In the genomic region with DNA sequence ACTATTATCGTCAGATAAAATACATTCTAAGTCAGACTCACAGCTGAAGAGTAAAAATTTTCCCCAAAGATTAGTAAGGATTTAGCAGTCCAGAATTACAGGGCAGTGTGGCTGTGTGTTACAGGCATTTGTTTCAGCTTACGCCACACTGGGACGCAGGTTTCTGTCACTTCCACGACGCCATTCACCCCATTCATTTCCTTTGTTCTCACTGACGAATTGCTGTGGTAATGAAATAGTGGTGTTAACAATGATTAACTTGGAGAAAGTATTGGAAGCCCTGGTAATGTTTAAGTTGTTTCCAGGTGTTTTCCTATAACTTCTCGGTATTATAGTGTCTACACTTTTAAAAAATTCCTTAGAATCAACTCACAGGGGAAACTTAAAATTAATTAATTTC, we compare ENCODE assay signal across 23 cellular contexts.
A peak's percentile ranks its signal among the peaks of the same experiment; 100 is the strongest.
DNase-seq lines count a peak whose midpoint lies in the region; TF ChIP-seq lines count a peak whose summit lies in the region.
"Had no signal": no experiment of that assay in that cellular context is flagged by ENCODE, and none has a peak within 500 bp of the region (broad histone marks: within the 10 kb centered on the region; RNA-seq: fewer than 3 reads in every experiment).

No MANE protein-coding gene starts in this region.

- H3K27ac Mint-ChIP-seq in nephron = peak overlapping the region; percentile 68 to 91 (median 88)
- H3K27ac Mint-ChIP-seq in progenitor cell of endocrine pancreas = peak overlapping the region; percentile 93
- H3K27ac Mint-ChIP-seq in Caco-2 (ENCODE audit: unreplicated experiment) = no peak overlapping the region
- H3K27ac Mint-ChIP-seq: CD14-positive monocyte; CD4-positive, alpha-beta T cell; CD8-positive, alpha-beta memory T cell; H9 had no signal

- H4K20me1 ChIP-seq in smooth muscle cell (ENCODE audit: low read depth) = no peaks in the 10 kb centered on the region
- H4K20me1 ChIP-seq: BLaER1 treated with 17β-estradiol and CSF1 and Interleukin-3, amounts not matched to agents 10 nM and 100 nM had no signal

- BruUV-seq in Caco-2 (replicated peaks; lab: Mats Ljungman, UMichigan) = no TSS peak

- CTCF ChIA-PET in Caco-2 (lab: Charles Lee) = interaction anchor here (0.7 kb wide), 1 partner anchor 215 kb away, joined by 3 read pairs; no protein-coding TSS in a partner anchor

- H3K4me3 Mint-ChIP-seq in nephron (no peak overlapping the region), progenitor cell of endocrine pancreas (ENCODE audit: low read depth) (peak overlapping the region; percentile 1), Caco-2 (ENCODE audit: unreplicated experiment) (no peak overlapping the region)
- H3K4me3 Mint-ChIP-seq: CD14-positive monocyte; CD4-positive, alpha-beta T cell; CD8-positive, alpha-beta memory T cell; H9 had no signal

- no peak overlapping the region for H3K9ac ChIP-seq in smooth muscle cell (ENCODE audit: low read depth)
- H3K9ac ChIP-seq: BLaER1 treated with 17β-estradiol and CSF1 and Interleukin-3, amounts not matched to agents 10 nM and 100 nM; GM23248 had no signal

- no peak overlapping the region for H3K4me2 ChIP-seq in smooth muscle cell
- H3K4me2 ChIP-seq: A549; BLaER1 treated with 17β-estradiol and CSF1 and Interleukin-3, amounts not matched to agents 10 nM and 100 nM had no signal

- H3K27ac ChIP-seq in WERI-Rb-1 (no peak overlapping the region), smooth muscle cell (ENCODE audit: low read depth) (no peak overlapping the region)
- H3K27ac ChIP-seq: A549; BLaER1 treated with 17β-estradiol and CSF1 and Interleukin-3, amounts not matched to agents 10 nM and 100 nM; GM23248 had no signal

- H3K4me1 ChIP-seq in Caco-2 (no peaks in the 10 kb centered on the region), smooth muscle cell (ENCODE audit: low read depth) (no peaks in the 10 kb centered on the region)
- H3K4me1 ChIP-seq: A549; BE2C; BLaER1 treated with 17β-estradiol and CSF1 and Interleukin-3, amounts not matched to agents 10 nM and 100 nM had no signal

- TF ChIP-seq CTCF in WERI-Rb-1 (IDR thresholded peaks at IDR 0.05; ENCODE audit: low read depth, low read length) = no peak
- TF ChIP-seq CTCF in kidney epithelial cell (IDR thresholded peaks at IDR 0.05; ENCODE audit: insufficient read depth, low read length, poor library complexity, severe bottlenecking) = no peak
- TF ChIP-seq CTCF in nephron (IDR thresholded peaks at IDR 0.05; ENCODE audit: unreplicated experiment in 3 of 3) = no peak
- no peak for TF ChIP-seq CTCF in progenitor cell of endocrine pancreas (IDR thresholded peaks at IDR 0.05; ENCODE audit: unreplicated experiment)
- no peak for TF ChIP-seq CTCF in Caco-2 (IDR thresholded peaks at IDR 0.05; ENCODE audit: insufficient read depth in 1 of 2, low read depth in 1 of 2, low read length in 1 of 2, severe bottlenecking in 1 of 2, unreplicated experiment in 1 of 2)
- no peak for TF ChIP-seq CTCF in smooth muscle cell (IDR thresholded peaks at IDR 0.05; ENCODE audit: borderline replicate concordance, insufficient read depth, poor library complexity, severe bottlenecking)

- no peaks in the 10 kb centered on the region for H3F3A ChIP-seq in smooth muscle cell (ENCODE audit: low read depth)

- no peaks in the 10 kb centered on the region for H3K79me2 ChIP-seq in smooth muscle cell (ENCODE audit: low read depth)

- H3K4me3 ChIP-seq in WERI-Rb-1 (ENCODE audit: low read depth, low read length) = no peak overlapping the region
- no peak overlapping the region for H3K4me3 ChIP-seq in kidney epithelial cell (ENCODE audit: low read depth, low read length)
- H3K4me3 ChIP-seq in Caco-2 (ENCODE audit: low read depth, low read length) = no peak overlapping the region
- no peak overlapping the region for H3K4me3 ChIP-seq in smooth muscle cell
- H3K4me3 ChIP-seq: A549; BLaER1 treated with 17β-estradiol and CSF1 and Interleukin-3, amounts not matched to agents 10 nM and 100 nM; GM23248 had no signal

- POLR2A ChIA-PET in Caco-2 (lab: Charles Lee) = no interaction called here

- H3K27me3 Mint-ChIP-seq in nephron (ENCODE audit: low read depth) (peaks cover 11% of the 10 kb centered on the region), progenitor cell of endocrine pancreas (no peaks in the 10 kb centered on the region), Caco-2 (ENCODE audit: insufficient read depth, unreplicated experiment) (peaks cover 13% of the 10 kb centered on the region)
- H3K27me3 Mint-ChIP-seq: CD8-positive, alpha-beta memory T cell had no signal

- H3K4me1 Mint-ChIP-seq in nephron (peaks cover 11% of the 10 kb centered on the region), progenitor cell of endocrine pancreas (ENCODE audit: low read depth) (peaks cover 17% of the 10 kb centered on the region), Caco-2 (ENCODE audit: low read depth, unreplicated experiment) (no peaks in the 10 kb centered on the region)
- H3K4me1 Mint-ChIP-seq: CD14-positive monocyte; CD8-positive, alpha-beta memory T cell had no signal

- no peaks in the 10 kb centered on the region for H3K9me3 ChIP-seq in WERI-Rb-1 (ENCODE audit: severe bottlenecking)
- no peaks in the 10 kb centered on the region for H3K9me3 ChIP-seq in Caco-2
- H3K9me3 ChIP-seq in smooth muscle cell (replicated peaks; ENCODE audit: low read depth) = no peaks in the 10 kb centered on the region
- H3K9me3 ChIP-seq: A549; BE2C; BLaER1 treated with 17β-estradiol and CSF1 and Interleukin-3, amounts not matched to agents 10 nM and 100 nM had no signal

- DNase-seq in WERI-Rb-1 (peak; percentile 10), kidney epithelial cell (ENCODE audit: low read depth) (peak; percentile 25), progenitor cell of endocrine pancreas (ENCODE audit: low spot score, unreplicated experiment) (no peak), Caco-2 (no peak), NCI-H345 treated with DMSO at 0.1 percent for 48 hours (lab: John Stamatoyannopoulos, UW; ENCODE audit: unreplicated experiment) (no peak), NCI-H128 (lab: John Stamatoyannopoulos, UW; ENCODE audit: unreplicated experiment) (no peak), smooth muscle cell (lab: John Stamatoyannopoulos, UW; ENCODE audit: unreplicated experiment) (no peak)
- DNase-seq: 8988T; ACHN; AML-193; BE2C; Calu3; CD4-positive, alpha-beta T cell; CD8-positive, alpha-beta memory T cell; DMS53; DMS79 treated with DMSO at 0.1 percent for 48 hours; GF-D8; GM23248; H9 had no signal

- H3K27me3 ChIP-seq in WERI-Rb-1 (ENCODE audit: insufficient read depth, low read depth, severe bottlenecking) (no peaks in the 10 kb centered on the region), kidney epithelial cell (ENCODE audit: control insufficient read depth, insufficient read depth, low read length) (no peaks in the 10 kb centered on the region), Caco-2 (replicated peaks; ENCODE audit: control insufficient read depth, insufficient read depth, low read length) (no peaks in the 10 kb centered on the region; the same call in 1 of the 2 replicates), smooth muscle cell (ENCODE audit: low read depth) (no peaks in the 10 kb centered on the region)
- H3K27me3 ChIP-seq: BE2C; BLaER1 treated with 17β-estradiol and CSF1 and Interleukin-3, amounts not matched to agents 10 nM and 100 nM had no signal

- no peaks in the 10 kb centered on the region for H3K36me3 Mint-ChIP-seq in nephron (ENCODE audit: low read depth)
- no peaks in the 10 kb centered on the region for H3K36me3 Mint-ChIP-seq in progenitor cell of endocrine pancreas (ENCODE audit: insufficient read depth)
- no peaks in the 10 kb centered on the region for H3K36me3 Mint-ChIP-seq in Caco-2 (ENCODE audit: insufficient read depth, unreplicated experiment)
- H3K36me3 Mint-ChIP-seq: CD14-positive monocyte; CD8-positive, alpha-beta memory T cell had no signal

- intact Hi-C loops in Caco-2 (cut with micrococcal nuclease; ENCODE audit: unreplicated experiment) = no loop called here

- H3K36me3 ChIP-seq in WERI-Rb-1 (no peaks in the 10 kb centered on the region), kidney epithelial cell (ENCODE audit: control insufficient read depth, insufficient read depth, low read length) (no peaks in the 10 kb centered on the region), Caco-2 (ENCODE audit: control insufficient read depth, insufficient read depth, low read length) (no peaks in the 10 kb centered on the region), smooth muscle cell (ENCODE audit: low read depth) (no peaks in the 10 kb centered on the region)
- H3K36me3 ChIP-seq: BE2C; BLaER1 treated with 17β-estradiol and CSF1 and Interleukin-3, amounts not matched to agents 10 nM and 100 nM had no signal

- no peak overlapping the region for H2AFZ ChIP-seq in smooth muscle cell (ENCODE audit: low read depth)
- H2AFZ ChIP-seq: GM23248 had no signal

- H3K9me3 Mint-ChIP-seq in nephron (no peaks in the 10 kb centered on the region), progenitor cell of endocrine pancreas (ENCODE audit: low read depth) (peaks cover 6% of the 10 kb centered on the region), Caco-2 (ENCODE audit: unreplicated experiment) (no peaks in the 10 kb centered on the region)
- H3K9me3 Mint-ChIP-seq: CD4-positive, alpha-beta T cell; CD8-positive, alpha-beta memory T cell; H9 had no signal

- WGBS in smooth muscle cell (ENCODE audit: low lambda C conversion rate) = 76% methylated on average over 7 of the region's 7 CpGs

Comparison
In these comparisons a context has a peak if more than half of its experiments do, and no peak if none do; other contexts are left out.
1. DNase-seq: peak in WERI-Rb-1 (single experiment) and kidney epithelial cell (single experiment); none in progenitor cell of endocrine pancreas (single experiment), Caco-2 (0 of 2), NCI-H345 treated with DMSO at 0.1 percent for 48 hours (single experiment), NCI-H128 (single experiment) and smooth muscle cell (single experiment).